8 cellular contexts compared by ENCODE assay signal in the genomic region with DNA sequence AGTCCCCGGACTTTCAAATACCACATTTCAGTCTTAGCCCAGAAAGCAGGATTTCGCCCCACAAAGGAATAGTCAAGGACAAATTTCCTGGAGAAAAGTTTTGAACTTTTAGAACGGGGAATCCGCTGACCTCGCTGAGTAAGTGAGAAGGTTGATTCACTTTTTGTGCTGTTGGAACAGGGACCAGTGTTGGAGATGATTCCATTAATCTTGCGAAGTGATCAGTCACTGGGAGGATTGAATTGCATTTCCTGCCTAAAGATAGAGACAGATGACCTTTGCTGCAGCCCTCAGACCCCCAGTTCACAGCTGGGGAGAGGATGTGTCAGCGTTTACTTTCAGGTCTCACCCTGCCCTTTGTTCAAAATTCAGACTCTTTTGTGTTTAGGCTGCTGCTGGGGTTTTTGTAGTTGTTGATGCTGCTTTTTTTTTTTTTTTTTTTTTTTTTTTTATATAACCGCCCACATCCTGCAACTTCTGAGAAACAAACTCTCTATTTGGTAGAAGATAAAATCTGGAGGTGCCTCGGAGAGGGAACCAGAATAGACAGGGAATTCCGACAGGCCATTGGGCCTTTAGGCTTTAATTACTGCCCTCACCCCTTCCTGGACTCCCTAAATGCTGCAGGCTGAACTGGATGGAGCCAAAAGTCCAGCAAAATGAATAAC. TPM values are rescaled to one million over a fixed set of nuclear protein-coding genes. Genes with fewer than 3 reads are reported as not detected.
DNase-seq lines count a peak whose midpoint lies in the region; ATAC-seq and TF ChIP-seq lines count a peak whose summit lies in the region.

No MANE protein-coding gene starts in this region.

- ATAC-seq in GM18868 (IDR thresholded peaks at IDR 0.05; ENCODE audit: unreplicated experiment) = peak; percentile 53
- peak; percentile 68 for ATAC-seq in HG03354 (IDR thresholded peaks at IDR 0.05; ENCODE audit: poor library complexity, severe bottlenecking, unreplicated experiment)
- peak; percentile 83 to 88 for ATAC-seq in natural killer cell treated with Interleukin-12 subunit alpha and Interleukin-12 subunit beta and Interleukin-15 and Interleukin-18, amount 100 ng/mL, for 72 hours
- ATAC-seq in upper lobe of right lung = peak; percentile 37
- ATAC-seq in GM18858 (IDR thresholded peaks at IDR 0.05; ENCODE audit: unreplicated experiment) = no peak

- peak overlapping the region; percentile 90 to 96 for H3K27ac Mint-ChIP-seq in natural killer cell treated with Interleukin-12 subunit alpha and Interleukin-12 subunit beta and Interleukin-15 and Interleukin-18, amount 100 ng/mL, for 72 hours

- intact Hi-C loops in upper lobe of right lung (cut with DNase I) = no loop called here

- no peaks in the 10 kb centered on the region for H3K9me3 Mint-ChIP-seq in natural killer cell treated with Interleukin-12 subunit alpha and Interleukin-12 subunit beta and Interleukin-15 and Interleukin-18, amount 100 ng/mL, for 72 hours

- H3K4me3 ChIP-seq in upper lobe of right lung = peak overlapping the region; percentile 48

- DNase-seq in activated CD4-positive, alpha-beta T cell treated with anti-CD3 and anti-CD28 coated beads, Interleukin-2, amount 50 U/mL, for 1 hour = peak; percentile 50
- peak; percentile 36 for DNase-seq in effector CD8-positive, alpha-beta T cell (lab: John Stamatoyannopoulos, UW)
- DNase-seq in natural killer cell treated with Interleukin-12 subunit alpha and Interleukin-12 subunit beta and Interleukin-15 and Interleukin-18, amount 100 ng/mL, for 72 hours (ENCODE audit: low spot score) = peak; percentile 78
- DNase-seq in upper lobe of right lung (no peak), NOMO-1 treated with DMSO at 0.1 percent for 48 hours (lab: John Stamatoyannopoulos, UW; ENCODE audit: unreplicated experiment) (no peak)

- H3K36me3 Mint-ChIP-seq in natural killer cell treated with Interleukin-12 subunit alpha and Interleukin-12 subunit beta and Interleukin-15 and Interleukin-18, amount 100 ng/mL, for 72 hours = no peaks in the 10 kb centered on the region

- H3K27ac ChIP-seq in upper lobe of right lung = peak overlapping the region; percentile 74

- TF ChIP-seq CTCF in upper lobe of right lung (IDR thresholded peaks at IDR 0.05) = no peak

- H3K36me3 ChIP-seq in upper lobe of right lung = no peaks in the 10 kb centered on the region

- H3K4me1 ChIP-seq in upper lobe of right lung = peaks cover 10% of the 10 kb centered on the region

- H3K27me3 Mint-ChIP-seq in natural killer cell treated with Interleukin-12 subunit alpha and Interleukin-12 subunit beta and Interleukin-15 and Interleukin-18, amount 100 ng/mL, for 72 hours = no peaks in the 10 kb centered on the region

- H3K9me3 ChIP-seq in upper lobe of right lung = no peaks in the 10 kb centered on the region

- peaks cover 23 to 24% of the 10 kb centered on the region in 2 donors for H3K4me1 Mint-ChIP-seq in natural killer cell treated with Interleukin-12 subunit alpha and Interleukin-12 subunit beta and Interleukin-15 and Interleukin-18, amount 100 ng/mL, for 72 hours (ENCODE audit: low read depth in 2 of 2)

- H3K27me3 ChIP-seq in upper lobe of right lung = no peaks in the 10 kb centered on the region

- peak overlapping the region; percentile 60 for H3K4me3 Mint-ChIP-seq in natural killer cell treated with Interleukin-12 subunit alpha and Interleukin-12 subunit beta and Interleukin-15 and Interleukin-18, amount 100 ng/mL, for 72 hours

RNA-seq across cellular contexts. Expression of gene KDM2B, which starts 9.8 kb away (rescaled TPM):
- 10 to 100 TPM; 35.9 to 60.1 TPM for total RNA-seq in natural killer cell treated with Interleukin-12 subunit alpha and Interleukin-12 subunit beta and Interleukin-15 and Interleukin-18, amount 100 ng/mL, for 72 hours
- 35.4 TPM for total RNA-seq in upper lobe of right lung

RNA-seq across cellular contexts. Expression of gene ORAI1, which starts 35.7 kb away (rescaled TPM):
- total RNA-seq in natural killer cell treated with Interleukin-12 subunit alpha and Interleukin-12 subunit beta and Interleukin-15 and Interleukin-18, amount 100 ng/mL, for 72 hours = 10 to 100 TPM; 40.5 to 43.9 TPM
- total RNA-seq in upper lobe of right lung = 32.4 TPM

Comparison
In these comparisons a context has a peak if more than half of its experiments do, and no peak if none do; other contexts are left out.
1. DNase-seq: peak in activated CD4-positive, alpha-beta T cell treated with anti-CD3 and anti-CD28 coated beads, Interleukin-2, amount 50 U/mL, for 1 hour (single experiment), effector CD8-positive, alpha-beta T cell (single experiment) and natural killer cell treated with Interleukin-12 subunit alpha and Interleukin-12 subunit beta and Interleukin-15 and Interleukin-18, amount 100 ng/mL, for 72 hours (single experiment); none in upper lobe of right lung (single experiment) and NOMO-1 treated with DMSO at 0.1 percent for 48 hours (single experiment).